ENCODE assay signal across 24 cellular contexts in genomic region chr5:3451961-3452360, GRCh38.
"Had no signal": no experiment of that assay in that cellular context is flagged by ENCODE, and none has a peak within 500 bp of the region (broad histone marks: within the 10 kb centered on the region; RNA-seq: fewer than 3 reads in every experiment).

No MANE protein-coding gene starts in this region.

- H3K27ac ChIP-seq: neural progenitor cell, ovary, parathyroid adenoma, psoas muscle, right lobe of liver, sigmoid colon, stomach, thoracic aorta, thyroid gland, tibial nerve, upper lobe of left lung, uterus had no signal

- H3K4me1 ChIP-seq: neural progenitor cell, parathyroid adenoma, psoas muscle, right lobe of liver, sigmoid colon, stomach, thyroid gland, tibial nerve, upper lobe of left lung, uterus had no signal

- H3K9me3 ChIP-seq: ovary, psoas muscle, right lobe of liver, sigmoid colon, thoracic aorta, thyroid gland, upper lobe of left lung, uterus had no signal

- H3K36me3 ChIP-seq: neural progenitor cell, ovary, right lobe of liver, sigmoid colon, stomach, thoracic aorta, thyroid gland, tibial nerve, upper lobe of left lung, uterus had no signal

- DNase-seq: natural killer cell; occipital lobe; ovary; psoas muscle; right cardiac atrium; right lobe of liver; sigmoid colon; small intestine; stimulated activated CD4-positive, alpha-beta T cell treated with anti-CD3 and anti-CD28 coated beads, Interleukin-15, amount 100 ng/mL, for 24 hours; stimulated activated CD4-positive, alpha-beta T cell treated with anti-CD3 and anti-CD28 coated beads, Interleukin-2, amount 100 ng/mL, for 24 hours; stimulated activated CD4-positive, alpha-beta T cell treated with anti-CD3 and anti-CD28 coated beads, Interleukin-2, amount 100 ng/mL, for 48 hours; stimulated activated CD4-positive, alpha-beta T cell treated with anti-CD3 and anti-CD28 coated beads, Interleukin-4, amount 100 ng/mL, for 24 hours; stimulated activated naive B cell treated with anti-CD40 and anti-IgM and Interleukin-4, amounts not matched to agents 10 μg/mL and 1 μg/mL and 100 μg/mL, for 72 hours; stimulated activated naive CD4-positive, alpha-beta T cell treated with Interleukin-2 at 50 U/mL for 16 hours; stomach; thyroid gland; trophoblast cell; upper lobe of left lung; uterus had no signal

- H3K27me3 ChIP-seq: neural progenitor cell, ovary, right lobe of liver, sigmoid colon, stomach, thyroid gland, tibial nerve, upper lobe of left lung, uterus had no signal

- ATAC-seq: natural killer cell; psoas muscle; right cardiac atrium; right lobe of liver; stimulated activated effector memory CD8-positive, alpha-beta T cell treated with anti-CD3 and anti-CD28 coated beads, Interleukin-12 subunit alpha, Interleukin-12 subunit beta, amount 100 ng/mL, for 72 hours; stimulated activated naive B cell treated with anti-CD40 and anti-IgM and Interleukin-4, amounts not matched to agents 10 μg/mL and 1 μg/mL and 100 μg/mL, for 72 hours had no signal

- H3K4me3 ChIP-seq: neural progenitor cell, ovary, psoas muscle, right lobe of liver, sigmoid colon, stomach, thoracic aorta, thyroid gland, tibial nerve, upper lobe of left lung, uterus had no signal

- FAIRE-seq: small intestine had no signal
